In genomic region chr21:36922861-36923260, GRCh38 we compare ENCODE assay signal across 22 cellular contexts.
"Had no signal": no experiment of that assay in that cellular context is flagged by ENCODE, and none has a peak within 500 bp of the region (broad histone marks: within the 10 kb centered on the region; RNA-seq: fewer than 3 reads in every experiment).

No MANE protein-coding gene starts in this region.

- H3K27ac Mint-ChIP-seq: memory B cell; natural killer cell; progenitor cell of endocrine pancreas; stimulated activated naive B cell treated with anti-CD40 and anti-IgM and Interleukin-4, amounts not matched to agents 10 μg/mL and 1 μg/mL and 100 μg/mL, for 72 hours; stimulated activated naive CD8-positive, alpha-beta T cell treated with anti-CD3 and anti-CD28 coated beads, Interleukin-15, Interleukin-2, amounts not matched to agents 100 ng/mL and 50 ng/mL, for 24 hours had no signal

- H3K36me3 Mint-ChIP-seq: natural killer cell had no signal

- H2AFZ ChIP-seq: hepatocyte, parathyroid adenoma had no signal

- H3K9ac ChIP-seq: parathyroid adenoma had no signal

- H3K4me1 ChIP-seq: parathyroid adenoma, uterus had no signal

- H3K27ac ChIP-seq: dorsolateral prefrontal cortex, gastrocnemius medialis, hepatocyte, neutrophil, parathyroid adenoma, thoracic aorta, tibial nerve, upper lobe of left lung, uterus had no signal

- FAIRE-seq: colon, kidney had no signal

- ATAC-seq: gastrocnemius medialis; left lobe of liver; natural killer cell; sciatic nerve; stimulated activated naive B cell treated with anti-CD40 and anti-IgM and Interleukin-4, amounts not matched to agents 10 μg/mL and 1 μg/mL and 100 μg/mL, for 72 hours had no signal

- H3K4me1 Mint-ChIP-seq: memory B cell; stimulated activated naive B cell treated with anti-CD40 and anti-IgM and Interleukin-4, amounts not matched to agents 10 μg/mL and 1 μg/mL and 100 μg/mL, for 72 hours had no signal

- H3K4me3 Mint-ChIP-seq: memory B cell; natural killer cell; stimulated activated naive B cell treated with anti-CD40 and anti-IgM and Interleukin-4, amounts not matched to agents 10 μg/mL and 1 μg/mL and 100 μg/mL, for 72 hours; stimulated activated naive CD8-positive, alpha-beta T cell treated with anti-CD3 and anti-CD28 coated beads, Interleukin-15, Interleukin-2, amounts not matched to agents 100 ng/mL and 50 ng/mL, for 24 hours had no signal

- DNase-seq: dorsolateral prefrontal cortex; effector CD4-positive, alpha-beta T cell; foreskin fibroblast; gastrocnemius medialis; head of caudate nucleus; kidney; natural killer cell; stimulated activated CD4-positive, alpha-beta T cell treated with anti-CD3 and anti-CD28 coated beads, Interleukin-4, amount 100 ng/mL, for 4 hours; stimulated activated naive B cell treated with anti-CD40 and anti-IgM and Interleukin-4, amounts not matched to agents 10 μg/mL and 1 μg/mL and 100 μg/mL, for 72 hours; uterus had no signal

- H3K4me3 ChIP-seq: dorsolateral prefrontal cortex, gastrocnemius medialis, hepatocyte, thoracic aorta, tibial nerve, upper lobe of left lung, uterus had no signal

- H3K4me2 ChIP-seq: hepatocyte had no signal

- H3K36me3 ChIP-seq: gastrocnemius medialis, neutrophil, thoracic aorta, uterus had no signal

- H3K9me3 ChIP-seq: gastrocnemius medialis, neutrophil, thoracic aorta, tibial nerve, upper lobe of left lung, uterus had no signal

- H3K27me3 ChIP-seq: dorsolateral prefrontal cortex, gastrocnemius medialis, hepatocyte, neutrophil, tibial nerve, upper lobe of left lung, uterus had no signal

- H3K9me3 Mint-ChIP-seq: memory B cell; natural killer cell; stimulated activated naive B cell treated with anti-CD40 and anti-IgM and Interleukin-4, amounts not matched to agents 10 μg/mL and 1 μg/mL and 100 μg/mL, for 72 hours; stimulated activated naive CD8-positive, alpha-beta T cell treated with anti-CD3 and anti-CD28 coated beads, Interleukin-15, Interleukin-2, amounts not matched to agents 100 ng/mL and 50 ng/mL, for 24 hours had no signal

- H3K79me2 ChIP-seq: hepatocyte, parathyroid adenoma had no signal

- H3K27me3 Mint-ChIP-seq: memory B cell; progenitor cell of endocrine pancreas; stimulated activated naive B cell treated with anti-CD40 and anti-IgM and Interleukin-4, amounts not matched to agents 10 μg/mL and 1 μg/mL and 100 μg/mL, for 72 hours; stimulated activated naive CD8-positive, alpha-beta T cell treated with anti-CD3 and anti-CD28 coated beads, Interleukin-15, Interleukin-2, amounts not matched to agents 100 ng/mL and 50 ng/mL, for 24 hours had no signal
